ENCODE assay signal across 8 cellular contexts in genomic region chr12:107760207-107760816, GRCh38. TPM values are rescaled to one million over a fixed set of nuclear protein-coding genes. Genes with fewer than 3 reads are reported as not detected.
DNase-seq lines count a peak whose midpoint lies in the region; ATAC-seq and TF ChIP-seq lines count a peak whose summit lies in the region.

No MANE protein-coding gene starts in this region.

- peaks cover 5% of the 10 kb centered on the region for H3K9me3 Mint-ChIP-seq in activated T-helper 2 cell treated with anti-CD3 and anti-CD28 coated beads, Interferon-gamma antibody, Interleukin-2, Interleukin-4, amounts not matched to agents 10 μg/mL and 5 μg/mL and 100 μg/mL, durations not matched to agents 14 hours and 24 hours and 36 hours
- no peaks in the 10 kb centered on the region for H3K9me3 Mint-ChIP-seq in progenitor cell of endocrine pancreas (ENCODE audit: low read depth)

- ATAC-seq in HG02852 (IDR thresholded peaks at IDR 0.05; ENCODE audit: unreplicated experiment): peak; percentile 39
- no peak for ATAC-seq in Right ventricle myocardium superior (ENCODE audit: poor library complexity)

- intact Hi-C loops in activated T-helper 2 cell treated with anti-CD3 and anti-CD28 coated beads, Interferon-gamma antibody, Interleukin-2, Interleukin-4, amounts not matched to agents 10 μg/mL and 5 μg/mL and 100 μg/mL, durations not matched to agents 14 hours and 24 hours and 36 hours (cut with micrococcal nuclease): loop anchor here (2.0 kb wide), 1 partner anchor 124 kb away; no protein-coding TSS in a partner anchor
- intact Hi-C loops in Right ventricle myocardium superior (cut with DNase I): loop anchor here (5.0 kb wide), 1 partner anchor 122 kb away; no protein-coding TSS in a partner anchor

- H3K4me1 Mint-ChIP-seq in activated T-helper 2 cell treated with anti-CD3 and anti-CD28 coated beads, Interferon-gamma antibody, Interleukin-2, Interleukin-4, amounts not matched to agents 10 μg/mL and 5 μg/mL and 100 μg/mL, durations not matched to agents 14 hours and 24 hours and 36 hours (ENCODE audit: low read depth): peaks cover 27% of the 10 kb centered on the region
- H3K4me1 Mint-ChIP-seq in progenitor cell of endocrine pancreas (ENCODE audit: low read depth): peaks cover 17% of the 10 kb centered on the region

- H3K36me3 Mint-ChIP-seq in activated T-helper 2 cell treated with anti-CD3 and anti-CD28 coated beads, Interferon-gamma antibody, Interleukin-2, Interleukin-4, amounts not matched to agents 10 μg/mL and 5 μg/mL and 100 μg/mL, durations not matched to agents 14 hours and 24 hours and 36 hours (ENCODE audit: low read depth): peaks cover 35% of the 10 kb centered on the region
- H3K36me3 Mint-ChIP-seq in progenitor cell of endocrine pancreas (ENCODE audit: insufficient read depth): peaks cover 6% of the 10 kb centered on the region

- peak overlapping the region; percentile 82 for H3K27ac Mint-ChIP-seq in activated T-helper 2 cell treated with anti-CD3 and anti-CD28 coated beads, Interferon-gamma antibody, Interleukin-2, Interleukin-4, amounts not matched to agents 10 μg/mL and 5 μg/mL and 100 μg/mL, durations not matched to agents 14 hours and 24 hours and 36 hours
- peak overlapping the region; percentile 96 for H3K27ac Mint-ChIP-seq in progenitor cell of endocrine pancreas

- peak overlapping the region; percentile 91 for H3K4me3 Mint-ChIP-seq in activated T-helper 2 cell treated with anti-CD3 and anti-CD28 coated beads, Interferon-gamma antibody, Interleukin-2, Interleukin-4, amounts not matched to agents 10 μg/mL and 5 μg/mL and 100 μg/mL, durations not matched to agents 14 hours and 24 hours and 36 hours (ENCODE audit: low read depth)
- H3K4me3 Mint-ChIP-seq in progenitor cell of endocrine pancreas (ENCODE audit: low read depth): peak overlapping the region; percentile 89

- peak; percentile 42 for DNase-seq in NK-92 treated with Interleukin-12 subunit alpha and Interleukin-12 subunit beta, amount 100 ng/mL, for 24 hours (lab: John Stamatoyannopoulos, UW)
- DNase-seq in NK-92 (lab: John Stamatoyannopoulos, UW; ENCODE audit: unreplicated experiment): no peak
- DNase-seq in NCI-H69 (lab: John Stamatoyannopoulos, UW): peak; percentile 75
- peak; percentile 26 for DNase-seq in activated T-helper 2 cell treated with anti-CD3 and anti-CD28 coated beads, Interferon-gamma antibody, Interleukin-2, Interleukin-4, amounts not matched to agents 10 μg/mL and 5 μg/mL and 100 μg/mL, durations not matched to agents 14 hours and 24 hours and 36 hours (ENCODE audit: low spot score)
- peak; percentile 52 for DNase-seq in Right ventricle myocardium superior
- peak; percentile 15 for DNase-seq in progenitor cell of endocrine pancreas (ENCODE audit: low spot score, unreplicated experiment)
- no peak for DNase-seq in GF-D8 (lab: John Stamatoyannopoulos, UW)

- TF ChIP-seq CTCF in progenitor cell of endocrine pancreas (IDR thresholded peaks at IDR 0.05; ENCODE audit: unreplicated experiment): no peak

- H3K27me3 Mint-ChIP-seq in activated T-helper 2 cell treated with anti-CD3 and anti-CD28 coated beads, Interferon-gamma antibody, Interleukin-2, Interleukin-4, amounts not matched to agents 10 μg/mL and 5 μg/mL and 100 μg/mL, durations not matched to agents 14 hours and 24 hours and 36 hours (ENCODE audit: low read depth): peaks cover 3% of the 10 kb centered on the region
- H3K27me3 Mint-ChIP-seq in progenitor cell of endocrine pancreas: no peaks in the 10 kb centered on the region

RNA-seq across cellular contexts. Expression of gene PRDM4, which starts 0.6 kb away (rescaled TPM):
- 30.5 and 34.4 TPM in 2 replicates for total RNA-seq in activated T-helper 2 cell treated with anti-CD3 and anti-CD28 coated beads, Interferon-gamma antibody, Interleukin-2, Interleukin-4, amounts not matched to agents 10 μg/mL and 5 μg/mL and 100 μg/mL, durations not matched to agents 14 hours and 24 hours and 36 hours
- total RNA-seq in Right ventricle myocardium superior: 13.3 TPM
- total RNA-seq in progenitor cell of endocrine pancreas: 30.5 and 34.0 TPM in 2 replicates

RNA-seq across cellular contexts. Expression of gene ASCL4, which starts 14.2 kb away (rescaled TPM):
- total RNA-seq in activated T-helper 2 cell treated with anti-CD3 and anti-CD28 coated beads, Interferon-gamma antibody, Interleukin-2, Interleukin-4, amounts not matched to agents 10 μg/mL and 5 μg/mL and 100 μg/mL, durations not matched to agents 14 hours and 24 hours and 36 hours: not detected in 2 replicates
- total RNA-seq in Right ventricle myocardium superior: not detected
- total RNA-seq in progenitor cell of endocrine pancreas: 0.13 TPM in 1 of 2 replicates, not detected in the other

Comparison
In these comparisons a context has a peak if more than half of its experiments do, and no peak if none do; other contexts are left out.
1. DNase-seq: peak in NK-92 treated with Interleukin-12 subunit alpha and Interleukin-12 subunit beta, amount 100 ng/mL, for 24 hours (single experiment), NCI-H69 (single experiment), activated T-helper 2 cell treated with anti-CD3 and anti-CD28 coated beads, Interferon-gamma antibody, Interleukin-2, Interleukin-4, amounts not matched to agents 10 μg/mL and 5 μg/mL and 100 μg/mL, durations not matched to agents 14 hours and 24 hours and 36 hours (single experiment), Right ventricle myocardium superior (single experiment) and progenitor cell of endocrine pancreas (single experiment); none in NK-92 (single experiment) and GF-D8 (single experiment).